In genomic region chr20:44154521-44155001, GRCh38 we compare ENCODE assay signal across 15 cellular contexts. TPM values are rescaled to one million over a fixed set of nuclear protein-coding genes. Genes with fewer than 3 reads are reported as not detected.
DNase-seq lines count a peak whose midpoint lies in the region; ATAC-seq and TF ChIP-seq lines count a peak whose summit lies in the region.
"Had no signal": no experiment of that assay in that cellular context is flagged by ENCODE, and none has a peak within 500 bp of the region (broad histone marks: within the 10 kb centered on the region; RNA-seq: fewer than 3 reads in every experiment).

No MANE protein-coding gene starts in this region.

- DNase-seq in AG04449 (ENCODE audit: low read depth, low spot score) (peak; percentile 24), HFFc6 (peak; percentile 73), endodermal cell (peak; percentile 71), neural progenitor cell (ENCODE audit: low spot score) (peak; percentile 40), KBM-7 (no peak), NCI-H524 treated with DMSO at 0.1 percent for 48 hours (lab: John Stamatoyannopoulos, UW) (no peak)
- DNase-seq: AML-193, DND-41, NCI-H1092, SHP77 had no signal

- POLR2A ChIA-PET in AG04449 (lab: Yijun Ruan, JAX), result interaction anchor here (0.8 to 1.6 kb wide), 2 partner anchors 11 to 33 kb away, joined by 4 to 6 read pairs; partner anchors contain the start of gene JPH2

- no peak overlapping the region for H3K4me2 ChIP-seq in neural progenitor cell

- in situ Hi-C loops in KBM-7 (cut with MboI; ENCODE audit: low pct_unique_long_range_greater_than_20kb, low sequenced_read_pairs), result no loop called here

- WGBS in endodermal cell (ENCODE audit: insufficient coverage in 1 of 2, insufficient read length in 1 of 2), 2 experiments, result 48 to 76% methylated on average over 3 to 7 of the region's 7 CpGs

- no peaks in the 10 kb centered on the region for H3K4me1 ChIP-seq in endodermal cell (ENCODE audit: control insufficient read depth, insufficient read depth, low read length)
- peaks cover 6% of the 10 kb centered on the region for H3K4me1 ChIP-seq in neural progenitor cell

- H2AFZ ChIP-seq in neural progenitor cell (replicated peaks), result peak overlapping the region; percentile 79

- H3K27me3 Mint-ChIP-seq in HFFc6 (ENCODE audit: insufficient read depth) (peaks cover 6% of the 10 kb centered on the region), endodermal cell (ENCODE audit: insufficient read depth) (no peaks in the 10 kb centered on the region), neural progenitor cell (ENCODE audit: insufficient read depth, low read depth) (peaks cover 14% of the 10 kb centered on the region)

- H3K9ac ChIP-seq in endodermal cell (ENCODE audit: extremely low read depth, low read length, poor library complexity, severe bottlenecking) (no peak overlapping the region), neural progenitor cell (no peak overlapping the region)

- no peaks in the 10 kb centered on the region for H3K36me3 ChIP-seq in endodermal cell (ENCODE audit: control insufficient read depth, insufficient read depth, low read length)
- H3K36me3 ChIP-seq in neural progenitor cell, result no peaks in the 10 kb centered on the region

- H3K4me1 Mint-ChIP-seq in HFFc6 (ENCODE audit: low read depth) (peaks cover 28% of the 10 kb centered on the region), endodermal cell (no peaks in the 10 kb centered on the region), neural progenitor cell (peaks cover 32% of the 10 kb centered on the region)

- H3K9me3 Mint-ChIP-seq in HFFc6 (no peaks in the 10 kb centered on the region; the same call in 1 of the 2 replicates), endodermal cell (no peaks in the 10 kb centered on the region), neural progenitor cell (no peaks in the 10 kb centered on the region)
- H3K9me3 Mint-ChIP-seq: dendritic cell treated with granulocyte-macrophage colony-stimulating factor and Interleukin-4, amounts not matched to agents 40 ng/mL and 50 ng/mL, for 4 days had no signal

- ATAC-seq in GM21576 (IDR thresholded peaks at IDR 0.05; ENCODE audit: unreplicated experiment) (no peak), HG02870 (IDR thresholded peaks at IDR 0.05; ENCODE audit: unreplicated experiment) (no peak)

- CTCF ChIA-PET in AG04449 (lab: Yijun Ruan, JAX), result interaction anchor here (0.9 to 3.6 kb wide), 8 partner anchors 11 to 38 kb away, joined by 3 to 29 read pairs (median 11); no protein-coding TSS in a partner anchor

- no peaks in the 10 kb centered on the region for H3K9me3 ChIP-seq in endodermal cell (ENCODE audit: control insufficient read depth, low read length)
- no peaks in the 10 kb centered on the region for H3K9me3 ChIP-seq in neural progenitor cell (ENCODE audit: low read depth)

- H3K4me3 Mint-ChIP-seq in HFFc6 (no peak overlapping the region), endodermal cell (no peak overlapping the region), neural progenitor cell (no peak overlapping the region)
- H3K4me3 Mint-ChIP-seq: dendritic cell treated with granulocyte-macrophage colony-stimulating factor and Interleukin-4, amounts not matched to agents 40 ng/mL and 50 ng/mL, for 4 days had no signal

- no peaks in the 10 kb centered on the region for H4K20me1 ChIP-seq in neural progenitor cell (ENCODE audit: low read depth)

- no peak overlapping the region for H3K4me3 ChIP-seq in AG04449 (ENCODE audit: low read depth, low read length)
- no peak overlapping the region for H3K4me3 ChIP-seq in endodermal cell (ENCODE audit: low read length)
- H3K4me3 ChIP-seq in neural progenitor cell, result no peak overlapping the region

- peak overlapping the region; percentile 81 for H3K27ac Mint-ChIP-seq in HFFc6
- no peak overlapping the region for H3K27ac Mint-ChIP-seq in endodermal cell
- H3K27ac Mint-ChIP-seq in neural progenitor cell, result peak overlapping the region; percentile 48
- H3K27ac Mint-ChIP-seq: activated naive CD4-positive, alpha-beta T cell treated with anti-CD3 and anti-CD28 coated beads, Interleukin-2, amount 50 U/mL, for 72 hours; dendritic cell treated with granulocyte-macrophage colony-stimulating factor and Interleukin-4, amounts not matched to agents 40 ng/mL and 50 ng/mL, for 4 days had no signal

- H3K27me3 ChIP-seq in endodermal cell (ENCODE audit: control insufficient read depth, insufficient read depth, low read length, poor library complexity, severe bottlenecking) (no peaks in the 10 kb centered on the region), neural progenitor cell (no peaks in the 10 kb centered on the region)

- H3K36me3 Mint-ChIP-seq in HFFc6 (ENCODE audit: low read depth), result peaks cover 32% of the 10 kb centered on the region
- no peaks in the 10 kb centered on the region for H3K36me3 Mint-ChIP-seq in endodermal cell (ENCODE audit: low read depth)
- no peaks in the 10 kb centered on the region for H3K36me3 Mint-ChIP-seq in neural progenitor cell
- H3K36me3 Mint-ChIP-seq: activated naive CD4-positive, alpha-beta T cell treated with anti-CD3 and anti-CD28 coated beads, Interleukin-2, amount 50 U/mL, for 72 hours had no signal

- H3F3A ChIP-seq in neural progenitor cell (ENCODE audit: low read depth), result no peaks in the 10 kb centered on the region

- H3K27ac ChIP-seq in endodermal cell (ENCODE audit: low read depth, low read length) (no peak overlapping the region), neural progenitor cell (no peak overlapping the region)

- no peaks in the 10 kb centered on the region for H3K79me2 ChIP-seq in neural progenitor cell (ENCODE audit: low read depth)

- peak; percentile 23 for TF ChIP-seq CTCF in AG04449 (IDR thresholded peaks at IDR 0.05; ENCODE audit: insufficient read depth, low read length, missing control alignments)
- peak; percentile 14; the same call in 1 of the 2 replicates for TF ChIP-seq CTCF in HFFc6 (IDR thresholded peaks at IDR 0.05)
- no peak for TF ChIP-seq CTCF in endodermal cell (conservative IDR thresholded peaks at IDR 0.05)
- no peak for TF ChIP-seq CTCF in neural progenitor cell (IDR thresholded peaks at IDR 0.05)

RNA-seq across cellular contexts. Expression of gene JPH2, which starts 32.4 kb away (rescaled TPM):
- total RNA-seq in HFFc6 (2021; fragmentation: NEBNext Ultra II Directional; extraction: Animal tissue kit (Norgen Biotek cat#: 25700)), result 10 to 100 TPM in 5 of 6 experiments, 1 to 10 TPM in 1; 9.7 to 14.4 (median 13.5) TPM
- total RNA-seq in endodermal cell, result 1 to 10 TPM in 1 of 2 donors, under 1 TPM in 1; 0.86 to 1.0 TPM
- 2.0 TPM for polyA plus RNA-seq in endodermal cell (2013, experiment 1 of 2)
- polyA plus RNA-seq in endodermal cell (2013, experiment 2 of 2), result 2.2 TPM
- not detected in 2 replicates for total RNA-seq in neural progenitor cell (ENCODE audit: low replicate concordance)
- total RNA-seq: activated CD8-positive, alpha-beta memory T cell treated with anti-CD3 and anti-CD28 coated beads for 36 hours had no signal

RNA-seq across cellular contexts. Expression of gene OSER1, which starts 56.0 kb away (rescaled TPM):
- total RNA-seq in HFFc6 (2021; fragmentation: NEBNext Ultra II Directional; extraction: Animal tissue kit (Norgen Biotek cat#: 25700)), result 10 to 100 TPM; 33.1 to 38.8 (median 36.2) TPM
- 10 to 100 TPM; 34.2 to 38.7 TPM for total RNA-seq in endodermal cell
- 41.1 TPM for polyA plus RNA-seq in endodermal cell (2013, experiment 1 of 2)
- 40.1 TPM for polyA plus RNA-seq in endodermal cell (2013, experiment 2 of 2)
- 44.4 and 51.8 TPM in 2 replicates for total RNA-seq in neural progenitor cell (ENCODE audit: low replicate concordance)

Comparison
In these comparisons a context has a peak if more than half of its experiments do, and no peak if none do; other contexts are left out.
1. DNase-seq: peak in AG04449 (single experiment), HFFc6 (single experiment), endodermal cell (single experiment) and neural progenitor cell (single experiment); none in KBM-7 (single experiment) and NCI-H524 treated with DMSO at 0.1 percent for 48 hours (single experiment).
2. CTCF ChIP-seq: peak in AG04449 (single experiment) and HFFc6 (single experiment); none in endodermal cell (single experiment) and neural progenitor cell (single experiment).
3. RNA of gene JPH2, which starts 32.4 kb away (total RNA-seq): 9.7 to 14.4 TPM in HFFc6; 0.86 to 1.0 TPM in endodermal cell and not detected in neural progenitor cell; every median in the first group is over 4 times any median in the second.